Comparison of ENCODE assay signal across 2 cellular contexts in the genomic region with DNA sequence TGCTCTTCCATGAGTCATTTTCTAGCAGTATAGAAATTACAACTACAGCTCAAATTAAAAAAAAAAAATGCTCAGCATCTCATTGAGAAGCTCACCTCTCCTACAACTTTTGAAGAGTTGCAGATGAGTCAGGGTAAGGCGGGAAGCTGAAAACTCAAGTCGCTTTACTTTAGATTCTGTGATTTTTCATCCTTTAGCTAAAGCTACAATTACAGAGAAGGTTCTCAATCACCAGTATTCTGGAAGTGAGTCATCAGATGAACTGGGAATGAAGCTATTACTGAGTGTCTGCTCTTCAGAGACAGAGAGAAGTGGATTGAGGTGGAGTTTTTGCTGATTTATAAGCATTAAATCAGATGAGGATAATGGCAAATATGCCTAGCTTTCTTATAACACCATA.
TF ChIP-seq lines count a peak whose summit lies in the region.

No MANE protein-coding gene starts in this region.

TF ChIP-seq in K562, 482 proteins besides CTCF, POLR2A, EP300 and RAD21:
- TF ChIP-seq, protein P1, sequence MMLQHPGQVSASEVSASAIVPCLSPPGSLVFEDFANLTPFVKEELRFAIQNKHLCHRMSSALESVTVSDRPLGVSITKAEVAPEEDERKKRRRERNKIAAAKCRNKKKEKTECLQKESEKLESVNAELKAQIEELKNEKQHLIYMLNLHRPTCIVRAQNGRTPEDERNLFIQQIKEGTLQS (IDR thresholded peaks at IDR 0.05), result 0 out of 2 replicates have a peak, but pooled peaks have one; percentile 49
- TF ChIP-seq, protein P1 (CRISPR knock-in tag; conservative IDR thresholded peaks at IDR 0.05), result no peak
- TF ChIP-seq FUS (optimal IDR thresholded peaks at IDR 0.05; ENCODE audit: low read depth, low read length), result no peak
- TF ChIP-seq ETV1 (tag; conservative IDR thresholded peaks at IDR 0.05; ENCODE audit: low read depth), result no peak
- no peak for TF ChIP-seq PRPF4 (IDR thresholded peaks at IDR 0.05; ENCODE audit: insufficient read depth, low read depth, low read length, poor library complexity, severe bottlenecking)
- TF ChIP-seq JUND (IDR thresholded peaks at IDR 0.05; ENCODE audit: borderline replicate concordance, low read depth, low read length), result no peak
- 0 out of 3 replicates have a peak, but pooled peaks have one; percentile 26 for TF ChIP-seq JUND (tag; IDR thresholded peaks at IDR 0.05; ENCODE audit: borderline replicate concordance, low read depth, low read length)
- no peak for TF ChIP-seq TCF7 (IDR thresholded peaks at IDR 0.05; ENCODE audit: borderline replicate concordance)
- TF ChIP-seq, protein P2, sequence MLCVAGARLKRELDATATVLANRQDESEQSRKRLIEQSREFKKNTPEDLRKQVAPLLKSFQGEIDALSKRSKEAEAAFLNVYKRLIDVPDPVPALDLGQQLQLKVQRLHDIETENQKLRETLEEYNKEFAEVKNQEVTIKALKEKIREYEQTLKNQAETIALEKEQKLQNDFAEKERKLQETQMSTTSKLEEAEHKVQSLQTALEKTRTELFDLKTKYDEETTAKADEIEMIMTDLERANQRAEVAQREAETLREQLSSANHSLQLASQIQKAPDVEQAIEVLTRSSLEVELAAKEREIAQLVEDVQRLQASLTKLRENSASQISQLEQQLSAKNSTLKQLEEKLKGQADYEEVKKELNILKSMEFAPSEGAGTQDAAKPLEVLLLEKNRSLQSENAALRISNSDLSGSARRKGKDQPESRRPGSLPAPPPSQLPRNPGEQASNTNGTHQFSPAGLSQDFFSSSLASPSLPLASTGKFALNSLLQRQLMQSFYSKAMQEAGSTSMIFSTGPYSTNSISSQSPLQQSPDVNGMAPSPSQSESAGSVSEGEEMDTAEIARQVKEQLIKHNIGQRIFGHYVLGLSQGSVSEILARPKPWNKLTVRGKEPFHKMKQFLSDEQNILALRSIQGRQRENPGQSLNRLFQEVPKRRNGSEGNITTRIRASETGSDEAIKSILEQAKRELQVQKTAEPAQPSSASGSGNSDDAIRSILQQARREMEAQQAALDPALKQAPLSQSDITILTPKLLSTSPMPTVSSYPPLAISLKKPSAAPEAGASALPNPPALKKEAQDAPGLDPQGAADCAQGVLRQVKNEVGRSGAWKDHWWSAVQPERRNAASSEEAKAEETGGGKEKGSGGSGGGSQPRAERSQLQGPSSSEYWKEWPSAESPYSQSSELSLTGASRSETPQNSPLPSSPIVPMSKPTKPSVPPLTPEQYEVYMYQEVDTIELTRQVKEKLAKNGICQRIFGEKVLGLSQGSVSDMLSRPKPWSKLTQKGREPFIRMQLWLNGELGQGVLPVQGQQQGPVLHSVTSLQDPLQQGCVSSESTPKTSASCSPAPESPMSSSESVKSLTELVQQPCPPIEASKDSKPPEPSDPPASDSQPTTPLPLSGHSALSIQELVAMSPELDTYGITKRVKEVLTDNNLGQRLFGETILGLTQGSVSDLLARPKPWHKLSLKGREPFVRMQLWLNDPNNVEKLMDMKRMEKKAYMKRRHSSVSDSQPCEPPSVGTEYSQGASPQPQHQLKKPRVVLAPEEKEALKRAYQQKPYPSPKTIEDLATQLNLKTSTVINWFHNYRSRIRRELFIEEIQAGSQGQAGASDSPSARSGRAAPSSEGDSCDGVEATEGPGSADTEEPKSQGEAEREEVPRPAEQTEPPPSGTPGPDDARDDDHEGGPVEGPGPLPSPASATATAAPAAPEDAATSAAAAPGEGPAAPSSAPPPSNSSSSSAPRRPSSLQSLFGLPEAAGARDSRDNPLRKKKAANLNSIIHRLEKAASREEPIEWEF (CRISPR knock-in tag; IDR thresholded peaks at IDR 0.05), result no peak

TF ChIP-seq in WTC11, 78 proteins besides CTCF, POLR2A, EP300 and RAD21:
- TF ChIP-seq EMX1 (CRISPR knock-in tag; IDR thresholded peaks at IDR 0.05) (no peak), GABPB1 (CRISPR knock-in tag; IDR thresholded peaks at IDR 0.05) (no peak)
